30 cellular contexts compared by ENCODE assay signal in genomic region chr2:161107265-161107664, GRCh38.
"Had no signal": no experiment of that assay in that cellular context is flagged by ENCODE, and none has a peak within 500 bp of the region (broad histone marks: within the 10 kb centered on the region; RNA-seq: fewer than 3 reads in every experiment).

No MANE protein-coding gene starts in this region.

- H3K27me3 Mint-ChIP-seq: activated naive CD8-positive, alpha-beta T cell; central memory CD8-positive, alpha-beta T cell; stimulated activated naive CD8-positive, alpha-beta T cell treated with anti-CD3 and anti-CD28 coated beads, Interleukin-15, Interleukin-2, amounts not matched to agents 100 ng/mL and 50 ng/mL, for 24 hours had no signal

- H3K27ac Mint-ChIP-seq: activated naive CD8-positive, alpha-beta T cell; activated T-helper 2 cell treated with anti-CD3 and anti-CD28 coated beads, Interferon-gamma antibody, Interleukin-2, Interleukin-4, amounts not matched to agents 10 μg/mL and 5 μg/mL and 100 μg/mL, durations not matched to agents 14 hours and 24 hours and 36 hours; effector memory CD8-positive, alpha-beta T cell; nephron progenitor cell; stimulated activated naive CD8-positive, alpha-beta T cell treated with anti-CD3 and anti-CD28 coated beads, Interleukin-15, Interleukin-2, amounts not matched to agents 100 ng/mL and 50 ng/mL, for 24 hours had no signal

- ATAC-seq: effector memory CD8-positive, alpha-beta T cell; gastrocnemius medialis; pancreas; sciatic nerve had no signal

- H3K9me3 ChIP-seq: colonic mucosa, gastrocnemius medialis, left ventricle myocardium inferior, neutrophil, pancreas, prostate gland, thoracic aorta had no signal

- H3K4me3 ChIP-seq: colonic mucosa, gastrocnemius medialis, left ventricle myocardium inferior, lung, pancreas, prostate gland, skin epidermis, thoracic aorta had no signal

- H3K4me1 ChIP-seq: colonic mucosa, gastrocnemius medialis, left ventricle myocardium inferior, pancreas, prostate gland had no signal

- H3K9me3 Mint-ChIP-seq: activated T-helper 2 cell treated with anti-CD3 and anti-CD28 coated beads, Interferon-gamma antibody, Interleukin-2, Interleukin-4, amounts not matched to agents 10 μg/mL and 5 μg/mL and 100 μg/mL, durations not matched to agents 14 hours and 24 hours and 36 hours; central memory CD8-positive, alpha-beta T cell; effector memory CD8-positive, alpha-beta T cell; nephron progenitor cell; stimulated activated naive CD8-positive, alpha-beta T cell treated with anti-CD3 and anti-CD28 coated beads, Interleukin-15, Interleukin-2, amounts not matched to agents 100 ng/mL and 50 ng/mL, for 24 hours had no signal

- H3K36me3 ChIP-seq: colonic mucosa, gastrocnemius medialis, left ventricle myocardium inferior, neutrophil, pancreas, prostate gland, thoracic aorta had no signal

- DNase-seq: activated CD4-positive, alpha-beta T cell treated with anti-CD3 and anti-CD28 coated beads, Interleukin-2, amount 50 U/mL, for 4 hours; activated T-cell treated with anti-CD3 and anti-CD28 coated beads for 4 hours; anterior cingulate cortex; colonic mucosa; effector memory CD8-positive, alpha-beta T cell; erythroblast; gastrocnemius medialis; glutamatergic neuron; islet precursor cell; left ventricle myocardium inferior; nephron progenitor cell; pancreas; retina; stimulated activated CD4-positive, alpha-beta T cell treated with anti-CD3 and anti-CD28 coated beads, Interleukin-12 subunit alpha, Interleukin-12 subunit beta, amount 100 ng/mL, for 4 hours; stimulated activated CD4-positive, alpha-beta T cell treated with anti-CD3 and anti-CD28 coated beads, Interleukin-4, amount 100 ng/mL, for 1 hour; T-helper 9 cell; trophoblast cell had no signal

- H3K36me3 Mint-ChIP-seq: activated naive CD8-positive, alpha-beta T cell had no signal

- H3K27ac ChIP-seq: colonic mucosa, gastrocnemius medialis, left ventricle myocardium inferior, neutrophil, pancreas, prostate gland, skin epidermis, thoracic aorta had no signal

- H3K4me1 Mint-ChIP-seq: nephron progenitor cell had no signal

- H3K4me3 Mint-ChIP-seq: activated naive CD8-positive, alpha-beta T cell; central memory CD8-positive, alpha-beta T cell; effector memory CD8-positive, alpha-beta T cell; nephron progenitor cell; stimulated activated naive CD8-positive, alpha-beta T cell treated with anti-CD3 and anti-CD28 coated beads, Interleukin-15, Interleukin-2, amounts not matched to agents 100 ng/mL and 50 ng/mL, for 24 hours had no signal

- FAIRE-seq: bronchial epithelial cell, pancreas, TTC549, urothelium cell line had no signal

- H3K27me3 ChIP-seq: colonic mucosa, gastrocnemius medialis, neutrophil, pancreas had no signal
